ENCODE assay signal across 13 cellular contexts in genomic region chr17:81417049-81417878, GRCh38. TPM values are rescaled to one million over a fixed set of nuclear protein-coding genes. Genes with fewer than 3 reads are reported as not detected.
A peak's percentile ranks its signal among the peaks of the same experiment; 100 is the strongest.
DNase-seq lines count a peak whose midpoint lies in the region; ATAC-seq and TF ChIP-seq lines count a peak whose summit lies in the region.
"Had no signal": no experiment of that assay in that cellular context is flagged by ENCODE, and none has a peak within 500 bp of the region (broad histone marks: within the 10 kb centered on the region; RNA-seq: fewer than 3 reads in every experiment).

No MANE protein-coding gene starts in this region.

- H3K4me3 ChIP-seq in adipocyte (ENCODE audit: low read length) (no peak overlapping the region), subcutaneous abdominal adipose tissue (ENCODE audit: low read depth in 1 of 5, low read length in 5 of 5) (no peak overlapping the region), MM.1S (ENCODE audit: low read length) (no peak overlapping the region)
- H3K4me3 ChIP-seq: PC-9 had no signal

- H3K4me2 ChIP-seq in MM.1S (ENCODE audit: low read depth, low read length), result no peak overlapping the region
- H3K4me2 ChIP-seq: PC-9 had no signal

- H3K36me3 ChIP-seq in adipocyte (ENCODE audit: control insufficient read depth, insufficient read depth, low read length, severe bottlenecking) (no peaks in the 10 kb centered on the region), subcutaneous abdominal adipose tissue (ENCODE audit: control insufficient read depth in 5 of 5, insufficient read depth in 5 of 5, low read length in 5 of 5) (no peaks in the 10 kb centered on the region), MM.1S (replicated peaks; ENCODE audit: insufficient read depth, low read length) (no peaks in the 10 kb centered on the region)

- H3K4me1 ChIP-seq in adipocyte (ENCODE audit: control insufficient read depth, insufficient read depth, low read length), result peaks cover 53% of the 10 kb centered on the region
- peaks cover 18 to 63% (median 61%) of the 10 kb centered on the region in 5 donors for H3K4me1 ChIP-seq in subcutaneous abdominal adipose tissue (ENCODE audit: control insufficient read depth in 5 of 5, insufficient read depth in 5 of 5, low read length in 5 of 5)
- H3K4me1 ChIP-seq in MM.1S (ENCODE audit: low read length), result no peaks in the 10 kb centered on the region

- H4K20me1 ChIP-seq in MM.1S (ENCODE audit: insufficient read depth, low read length), result no peaks in the 10 kb centered on the region; the same call in 1 of the 2 replicates

- TF ChIP-seq CTCF in MM.1S (IDR thresholded peaks at IDR 0.05; ENCODE audit: low read length), result no peak

- ATAC-seq in GM19467 (IDR thresholded peaks at IDR 0.05; ENCODE audit: unreplicated experiment) (no peak), left lobe of liver (no peak)
- ATAC-seq: naive thymus-derived CD8-positive, alpha-beta T cell had no signal

- H3K9ac ChIP-seq in adipocyte (ENCODE audit: low read length) (peak overlapping the region; percentile 75), subcutaneous abdominal adipose tissue (ENCODE audit: low read length in 5 of 5) (no peak overlapping the region), MM.1S (ENCODE audit: low read length) (no peak overlapping the region)

- DNase-seq in EH (ENCODE audit: low read depth) (peak; percentile 96), adipocyte (ENCODE audit: low read depth) (peak; percentile 54), hepatic stellate cell (ENCODE audit: low spot score) (peak; percentile 77), NCI-H2171 treated with DMSO at 0.1 percent for 48 hours (lab: John Stamatoyannopoulos, UW) (no peak), left lobe of liver (ENCODE audit: low spot score) (no peak), MM.1S (no peak)
- DNase-seq: activated CD8-positive, alpha-beta memory T cell treated with anti-CD3 and anti-CD28 coated beads for 24 hours; activated naive CD4-positive, alpha-beta T cell treated with anti-CD3 and anti-CD28 coated beads, Interleukin-2, amount 10 ng/mL, durations not matched to agents 7 days and 5 days; naive thymus-derived CD8-positive, alpha-beta T cell; PC-9; T1000 had no signal

- H3K27me3 ChIP-seq in adipocyte (replicated peaks; ENCODE audit: control insufficient read depth, insufficient read depth, low read length) (no peaks in the 10 kb centered on the region), subcutaneous abdominal adipose tissue (ENCODE audit: control insufficient read depth in 5 of 5, insufficient read depth in 4 of 5, low read length in 5 of 5) (peaks cover 0 to 3% (median 0%) of the 10 kb centered on the region in 5 donors), MM.1S (replicated peaks; ENCODE audit: insufficient read depth, low read length) (peaks cover 91% of the 10 kb centered on the region)

- peak overlapping the region; percentile 57 for H3K27ac ChIP-seq in subcutaneous abdominal adipose tissue (ENCODE audit: low read depth, low read length)
- no peak overlapping the region for H3K27ac ChIP-seq in MM.1S (ENCODE audit: low read length)
- H3K27ac ChIP-seq: PC-9 had no signal

- H2AFZ ChIP-seq in MM.1S (ENCODE audit: low read length), result no peak overlapping the region
- H2AFZ ChIP-seq: PC-9 had no signal

- no peaks in the 10 kb centered on the region for H3K9me2 ChIP-seq in MM.1S (replicated peaks; ENCODE audit: insufficient read depth, low read length)

- no peaks in the 10 kb centered on the region for H3K79me2 ChIP-seq in MM.1S (ENCODE audit: low read length)

- H3K9me3 ChIP-seq in adipocyte (ENCODE audit: control insufficient read depth, low read length) (no peaks in the 10 kb centered on the region), subcutaneous abdominal adipose tissue (ENCODE audit: control insufficient read depth in 5 of 5, low read length in 5 of 5) (no peaks in the 10 kb centered on the region), MM.1S (replicated peaks; ENCODE audit: insufficient read depth, low read length) (no peaks in the 10 kb centered on the region)

- no peaks in the 10 kb centered on the region for H3F3A ChIP-seq in MM.1S (ENCODE audit: insufficient read depth, low read length)

RNA-seq across cellular contexts. Expression of gene BAHCC1, which starts 22.0 kb away (rescaled TPM):
- total RNA-seq in left lobe of liver, result 8.0 TPM
- total RNA-seq: naive thymus-derived CD8-positive, alpha-beta T cell had no signal

Comparison
In these comparisons a context has a peak if more than half of its experiments do, and no peak if none do; other contexts are left out.
1. DNase-seq: peak in EH (single experiment), adipocyte (single experiment) and hepatic stellate cell (single experiment); none in NCI-H2171 treated with DMSO at 0.1 percent for 48 hours (single experiment), left lobe of liver (single experiment) and MM.1S (single experiment).